8 cellular contexts compared by ENCODE assay signal in genomic region chr6:20542927-20543602, GRCh38. TPM values are rescaled to one million over a fixed set of nuclear protein-coding genes. Genes with fewer than 3 reads are reported as not detected.
A peak's percentile ranks its signal among the peaks of the same experiment; 100 is the strongest.
DNase-seq lines count a peak whose midpoint lies in the region; ATAC-seq, FAIRE-seq and TF ChIP-seq lines count a peak whose summit lies in the region.

No MANE protein-coding gene starts in this region.

- no peak overlapping the region for H2BK5ac ChIP-seq in trophoblast cell (ENCODE audit: low read depth, low read length, poor library complexity)

- no peak overlapping the region for H3K4ac ChIP-seq in trophoblast cell (ENCODE audit: low read depth, low read length)

- no peak overlapping the region for H2BK12ac ChIP-seq in trophoblast cell (ENCODE audit: low read length)

- no peaks in the 10 kb centered on the region for H3K79me2 ChIP-seq in trophoblast cell (ENCODE audit: control insufficient read depth, insufficient read depth, low read length, poor library complexity)

- no peaks in the 10 kb centered on the region for H3K79me1 ChIP-seq in trophoblast cell (ENCODE audit: low read length)

- no peak overlapping the region for H4K12ac ChIP-seq in trophoblast cell (ENCODE audit: low read depth, low read length)

- H3K18ac ChIP-seq in trophoblast cell (ENCODE audit: low read length) = no peak overlapping the region

- H3K36me3 ChIP-seq in trophoblast cell (ENCODE audit: control insufficient read depth in 1 of 2, insufficient read depth in 2 of 2, low read length in 2 of 2) = peaks cover 3 to 10% of the 10 kb centered on the region in 2 experiments
- H3K36me3 ChIP-seq in suprapubic skin = peaks cover 28% of the 10 kb centered on the region

- H3K23ac ChIP-seq in trophoblast cell (ENCODE audit: low read length) = no peak overlapping the region

- H3K27me3 ChIP-seq in trophoblast cell (ENCODE audit: insufficient read depth, low read length) (no peaks in the 10 kb centered on the region), suprapubic skin (no peaks in the 10 kb centered on the region)

- peak; percentile 89 for FAIRE-seq in GM12892 (lab: Jason Lieb, UNC)

- no peak overlapping the region for H2AK5ac ChIP-seq in trophoblast cell (ENCODE audit: low read length)

- no peak overlapping the region for H3K9ac ChIP-seq in trophoblast cell (ENCODE audit: low read length)

- H2BK120ac ChIP-seq in trophoblast cell (ENCODE audit: insufficient read depth, low read length, poor library complexity) = no peak overlapping the region

- H3K4me1 ChIP-seq in trophoblast cell (ENCODE audit: control insufficient read depth in 1 of 2, insufficient read depth in 2 of 2, low read length in 2 of 2) (no peaks in the 10 kb centered on the region), suprapubic skin (peaks cover 2% of the 10 kb centered on the region)

- H3K14ac ChIP-seq in trophoblast cell (ENCODE audit: low read length) = no peak overlapping the region

- H3K9me3 ChIP-seq in trophoblast cell (ENCODE audit: insufficient read depth, low read depth, low read length) (no peaks in the 10 kb centered on the region), suprapubic skin (no peaks in the 10 kb centered on the region)

- DNase-seq in GM12892 (ENCODE audit: insufficient read length) (no peak), trophoblast cell (peak; percentile 15 to 56), suprapubic skin (ENCODE audit: low spot score in 2 of 2) (no peak), HUDEP-2 (lab: John Stamatoyannopoulos, UW; ENCODE audit: unreplicated experiment in 76 of 76) (no peak)
- DNase-seq in central memory CD4-positive, alpha-beta T cell = no peak

- no peak overlapping the region for H4K8ac ChIP-seq in trophoblast cell (ENCODE audit: low read depth, low read length)

- H3K4me2 ChIP-seq in trophoblast cell (ENCODE audit: low read length) = no peak overlapping the region

- TF ChIP-seq CTCF in VCaP (conservative IDR thresholded peaks at IDR 0.05) (no peak), suprapubic skin (IDR thresholded peaks at IDR 0.05) (no peak)

- TF ChIP-seq POLR2A in GM12892 (IDR thresholded peaks at IDR 0.05; ENCODE audit: low read depth, low read length) (no peak), suprapubic skin (IDR thresholded peaks at IDR 0.05) (no peak)

- WGBS in trophoblast cell (ENCODE audit: extremely low coverage, insufficient coverage, insufficient read length) = no CpG with 5 or more reads among the region's 2 CpGs
- WGBS in suprapubic skin = 59% methylated on average over 2 of the region's 2 CpGs

- peak overlapping the region; percentile 3 for H3K27ac ChIP-seq in VCaP
- no peak overlapping the region for H3K27ac ChIP-seq in trophoblast cell (ENCODE audit: low read depth, low read length)
- H3K27ac ChIP-seq in suprapubic skin = no peak overlapping the region

- H4K91ac ChIP-seq in trophoblast cell (ENCODE audit: low read depth, low read length) = no peak overlapping the region

- peak; percentile 98 for ATAC-seq in GM21447 (IDR thresholded peaks at IDR 0.05; ENCODE audit: unreplicated experiment)
- peak; percentile 97 for ATAC-seq in HG03565 (IDR thresholded peaks at IDR 0.05; ENCODE audit: unreplicated experiment)

- no peak overlapping the region for H3K4me3 ChIP-seq in trophoblast cell (ENCODE audit: low read depth, low read length)
- H3K4me3 ChIP-seq in suprapubic skin = no peak overlapping the region

- H2AFZ ChIP-seq in trophoblast cell (ENCODE audit: insufficient read depth, low read length, poor library complexity) = no peak overlapping the region

- no peak for TF ChIP-seq EP300 in suprapubic skin (IDR thresholded peaks at IDR 0.05)

RNA-seq across cellular contexts. Expression of gene CDKAL1, which starts 8.8 kb away (rescaled TPM):
- 14.1 TPM for polyA plus RNA-seq in GM12892 (2012; ENCODE audit: missing spikeins)
- polyA plus RNA-seq in trophoblast cell (2013) = 8.1 and 8.2 TPM in 2 replicates
- 10 to 100 TPM; 10.1 to 22.0 (median 12.5) TPM for total RNA-seq in suprapubic skin

Comparison
In these comparisons a context has a peak if more than half of its experiments do, and no peak if none do; other contexts are left out.
1. DNase-seq: peak in trophoblast cell (2 of 2); none in GM12892 (single experiment), suprapubic skin (0 of 2), central memory CD4-positive, alpha-beta T cell (single experiment) and HUDEP-2 (0 of 76).